In the genomic region with DNA sequence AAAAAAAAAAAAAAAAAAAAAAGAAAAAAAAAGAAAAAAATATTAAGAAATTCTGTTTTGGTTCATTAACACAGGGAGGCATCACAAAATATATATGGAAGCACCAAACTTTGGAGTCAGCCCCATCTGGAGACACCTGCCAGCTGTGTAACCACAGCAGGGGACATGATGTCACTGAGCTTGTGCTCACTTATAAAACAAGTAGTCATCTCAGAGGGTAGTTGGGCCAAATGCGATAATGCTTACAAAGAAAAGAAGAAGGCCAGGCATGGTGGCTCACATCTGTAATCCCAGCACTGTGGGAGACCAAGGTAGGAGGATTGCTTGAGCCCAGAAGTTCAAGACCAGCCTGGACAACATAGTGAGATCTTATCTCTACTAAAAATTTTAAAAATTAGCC, we compare ENCODE assay signal across 22 cellular contexts. TPM values are rescaled to one million over a fixed set of nuclear protein-coding genes. Genes with fewer than 3 reads are reported as not detected.
"Had no signal": no experiment of that assay in that cellular context is flagged by ENCODE, and none has a peak within 500 bp of the region (broad histone marks: within the 10 kb centered on the region; RNA-seq: fewer than 3 reads in every experiment).

No MANE protein-coding gene starts in this region.

- DNase-seq: activated CD4-positive, alpha-beta memory T cell treated with anti-CD3 and anti-CD28 coated beads for 36 hours; activated CD4-positive, alpha-beta T cell treated with anti-CD3 and anti-CD28 coated beads for 36 hours; activated gamma-delta T cell; activated T-cell treated with anti-CD3 and anti-CD28 coated beads, Interleukin-2, amount 50 U/mL, for 72 hours; amygdala; brain microvascular endothelial cell; cortex of kidney; effector CD4-positive, alpha-beta T cell; esophagus squamous epithelium; hippocampal formation; mammary epithelial cell; naive thymus-derived CD4-positive, alpha-beta T cell; stimulated activated CD4-positive, alpha-beta T cell treated with anti-CD3 and anti-CD28 coated beads, Interleukin-2, amount 100 ng/mL, for 48 hours; stimulated activated naive CD4-positive, alpha-beta T cell; uterus had no signal

- H3K4me3 ChIP-seq: esophagus squamous epithelium, tibial artery, uterus had no signal

RNA-seq across cellular contexts. Expression of gene BNIP5, which starts 1.1 kb away (rescaled TPM):
- total RNA-seq: activated CD4-positive, alpha-beta memory T cell treated with anti-CD3 and anti-CD28 coated beads for 36 hours; activated CD4-positive, alpha-beta T cell treated with anti-CD3 and anti-CD28 coated beads for 36 hours; activated naive CD4-positive, alpha-beta T cell treated with anti-CD3 and anti-CD28 coated beads, Interleukin-2, amount 50 U/mL, for 72 hours; activated T-cell treated with anti-CD3 and anti-CD28 coated beads, Interleukin-2, amount 50 U/mL, for 72 hours; endothelial cell of umbilical vein; esophagus squamous epithelium; fibroblast of villous mesenchyme; left lobe of liver; mammary epithelial cell; mononuclear cell; subcutaneous adipose tissue; uterus had no signal
